Comparison of ENCODE assay signal across 8 cellular contexts in the genomic region with DNA sequence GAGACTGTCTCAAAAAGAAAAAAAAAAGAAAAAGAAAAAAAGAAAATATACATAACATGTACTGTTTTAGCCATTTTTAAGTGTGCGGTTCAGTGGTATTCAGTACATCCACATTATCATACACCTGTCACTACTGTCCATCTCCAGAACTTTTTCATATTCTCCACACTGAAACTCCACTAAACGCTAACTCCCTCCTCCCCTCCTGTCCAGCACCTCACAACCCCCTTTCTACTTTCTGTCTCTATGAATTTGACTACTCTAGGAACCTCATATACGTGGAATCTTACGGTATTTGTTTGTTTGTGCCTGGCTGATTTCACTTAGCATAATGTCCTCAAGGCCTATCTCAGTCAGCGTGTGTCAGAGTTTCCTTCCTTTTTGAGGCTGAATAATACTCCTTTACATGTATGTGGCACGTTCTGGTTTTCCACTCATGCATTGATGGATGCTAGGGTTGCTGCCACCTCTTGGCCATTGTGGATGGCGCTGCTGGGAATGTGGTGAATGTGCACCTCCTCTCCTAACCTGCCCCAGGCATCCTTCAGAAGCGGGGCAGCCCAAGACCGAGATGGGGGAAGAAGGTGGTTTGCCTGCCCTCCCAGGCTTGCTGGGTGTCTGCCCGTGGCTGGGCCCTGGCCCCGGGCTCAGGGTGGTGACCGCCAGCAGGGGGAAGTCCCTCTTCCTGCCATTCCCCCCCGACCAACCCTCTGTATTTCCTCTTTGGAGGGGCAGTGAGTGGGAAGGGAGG.
DNase-seq lines count a peak whose midpoint lies in the region; ATAC-seq and TF ChIP-seq lines count a peak whose summit lies in the region.

No MANE protein-coding gene starts in this region.

- DNase-seq in COLO668 (lab: John Stamatoyannopoulos, UW; ENCODE audit: unreplicated experiment) (peak; percentile 25), LNCaP clone FGC (ENCODE audit: low read depth) (no peak), astrocyte of the spinal cord (ENCODE audit: low read depth, low spot score) (no peak), mucosa of descending colon (peak in 2 of 3 donors; percentile 39 to 43), NCI-H1105 (lab: John Stamatoyannopoulos, UW) (no peak), occipital lobe (lab: John Stamatoyannopoulos, UW) (no peak), globus pallidus (ENCODE audit: low spot score) (no peak), DMS79 (lab: John Stamatoyannopoulos, UW) (no peak)

- peaks cover 5% of the 10 kb centered on the region for H3K4me1 ChIP-seq in mucosa of descending colon (ENCODE audit: low read depth)

- in situ Hi-C loops in astrocyte of the spinal cord (cut with HindIII; ENCODE audit: low sequenced_read_pairs), result no loop called here

- H3K4me3 ChIP-seq in LNCaP clone FGC (ENCODE audit: low read depth, low read length), result no peak overlapping the region
- H3K4me3 ChIP-seq in astrocyte of the spinal cord (ENCODE audit: low read depth, low read length), result no peak overlapping the region
- H3K4me3 ChIP-seq in mucosa of descending colon, result no peak overlapping the region

- no peaks in the 10 kb centered on the region for H3K36me3 ChIP-seq in mucosa of descending colon (ENCODE audit: low read depth)

- H3K9me3 ChIP-seq in mucosa of descending colon, result no peaks in the 10 kb centered on the region

- peak; percentile 52 for ATAC-seq in mucosa of descending colon

- intact Hi-C loops in mucosa of descending colon (cut with DNase I, micrococcal nuclease), result no loop called here

- TF ChIP-seq CTCF in LNCaP clone FGC (IDR thresholded peaks at IDR 0.05; ENCODE audit: control insufficient read depth, extremely low read depth, insufficient read depth) (peak; percentile 38), astrocyte of the spinal cord (IDR thresholded peaks at IDR 0.05; ENCODE audit: low read depth, low read length) (peak; percentile 37), mucosa of descending colon (IDR thresholded peaks at IDR 0.05) (no peak)

Comparison
In these comparisons a context has a peak if more than half of its experiments do, and no peak if none do; other contexts are left out.
1. DNase-seq: peak in COLO668 (single experiment) and mucosa of descending colon (2 of 3); none in LNCaP clone FGC (single experiment), astrocyte of the spinal cord (single experiment), NCI-H1105 (single experiment), occipital lobe (single experiment), globus pallidus (single experiment) and DMS79 (single experiment).